ENCODE assay signal across 13 cellular contexts in the genomic region with DNA sequence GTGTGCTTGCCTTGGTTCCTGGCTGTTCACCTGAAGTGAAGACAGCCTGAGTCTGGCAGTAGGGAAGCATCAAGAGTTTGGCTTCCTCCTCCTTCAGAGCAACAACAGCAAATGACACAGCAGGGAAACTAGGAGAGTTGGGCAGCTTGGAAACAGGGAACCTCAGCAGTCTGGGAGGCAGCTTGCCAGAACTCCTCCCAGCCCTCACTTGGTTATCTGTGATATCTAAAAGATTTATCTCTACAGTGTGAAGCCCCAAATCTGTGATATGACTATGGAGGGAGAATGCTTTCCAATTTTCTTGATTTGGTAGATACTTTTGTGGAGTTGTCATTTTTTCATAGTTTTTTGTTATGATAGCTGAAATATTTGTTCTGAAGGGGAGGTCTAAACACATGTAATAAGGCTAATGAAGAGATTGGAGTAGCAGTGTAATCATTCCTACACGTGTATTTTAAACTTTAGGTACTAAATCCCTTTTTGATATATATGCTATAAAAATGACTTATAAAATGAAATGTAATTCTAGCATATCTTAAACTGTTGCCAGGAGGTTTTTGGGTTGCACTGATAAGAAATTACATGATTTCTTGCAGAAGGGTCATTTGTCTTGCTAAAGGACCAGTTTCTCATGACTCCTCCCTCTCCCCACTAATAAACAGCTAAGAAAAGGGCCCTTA. TPM values are rescaled to one million over a fixed set of nuclear protein-coding genes. Genes with fewer than 3 reads are reported as not detected.
A peak's percentile ranks its signal among the peaks of the same experiment; 100 is the strongest.
DNase-seq lines count a peak whose midpoint lies in the region; ATAC-seq and TF ChIP-seq lines count a peak whose summit lies in the region.
"Had no signal": no experiment of that assay in that cellular context is flagged by ENCODE, and none has a peak within 500 bp of the region (broad histone marks: within the 10 kb centered on the region; RNA-seq: fewer than 3 reads in every experiment).

No MANE protein-coding gene starts in this region.

- no peak overlapping the region for H3K4me3 ChIP-seq in endodermal cell (ENCODE audit: low read length)
- H3K4me3 ChIP-seq in naive thymus-derived CD4-positive, alpha-beta T cell (ENCODE audit: low read length): no peak overlapping the region
- H3K4me3 ChIP-seq: skin epidermis, suprapubic skin had no signal

- intact Hi-C loops in naive thymus-derived CD4-positive, alpha-beta T cell (cut with micrococcal nuclease): loop anchor here in 1 of 2 donors (2.0 to 5.0 kb wide), 2 partner anchors 16 to 36 kb away; no protein-coding TSS in a partner anchor
- intact Hi-C loops in activated CD4-positive, alpha-beta T cell treated with anti-CD3 and anti-CD28 coated beads, Interleukin-2, amount 10 ng/mL, durations not matched to agents 24 days and 14 days (cut with micrococcal nuclease): no loop called here

- peaks cover 3% of the 10 kb centered on the region for H3K4me1 ChIP-seq in endodermal cell (ENCODE audit: control insufficient read depth, insufficient read depth, low read length)
- H3K4me1 ChIP-seq in naive thymus-derived CD4-positive, alpha-beta T cell (ENCODE audit: control insufficient read depth in 2 of 2, insufficient read depth in 2 of 2, low read length in 2 of 2): peaks cover 4 to 8% of the 10 kb centered on the region in 2 donors

- no peaks in the 10 kb centered on the region for H3K27me3 ChIP-seq in endodermal cell (ENCODE audit: control insufficient read depth, insufficient read depth, low read length, poor library complexity, severe bottlenecking)
- H3K27me3 ChIP-seq in naive thymus-derived CD4-positive, alpha-beta T cell (ENCODE audit: control insufficient read depth in 2 of 2, insufficient read depth in 2 of 2, low read length in 2 of 2): no peaks in the 10 kb centered on the region
- H3K27me3 ChIP-seq: suprapubic skin had no signal

- no peak overlapping the region for H3K27ac ChIP-seq in endodermal cell (ENCODE audit: low read depth, low read length)
- H3K27ac ChIP-seq in naive thymus-derived CD4-positive, alpha-beta T cell (ENCODE audit: low read depth, low read length): no peak overlapping the region
- H3K27ac ChIP-seq: skin epidermis, suprapubic skin had no signal

- 100% methylated on average over 1 of the region's 1 CpG; no CpG with 5 or more reads in 1 of the 2 experiments for WGBS in endodermal cell (ENCODE audit: insufficient coverage in 1 of 2, insufficient read length in 1 of 2), 2 experiments

- DNase-seq in EL (peak; percentile 23), RPMI7951 (ENCODE audit: low read depth) (peak; percentile 26), endodermal cell (peak; percentile 63), glutamatergic neuron (no peak)
- no peak for DNase-seq in naive thymus-derived CD4-positive, alpha-beta T cell
- DNase-seq in activated CD4-positive, alpha-beta T cell treated with anti-CD3 and anti-CD28 coated beads, Interleukin-2, amount 10 ng/mL, durations not matched to agents 24 days and 14 days: no peak
- DNase-seq in activated CD8-positive, alpha-beta T cell treated with anti-CD3 and anti-CD28 coated beads, Interleukin-2, amount 10 ng/mL, durations not matched to agents 7 days and 5 days: no peak
- DNase-seq: CD8-positive, alpha-beta memory T cell had no signal

- H3K9me3 Mint-ChIP-seq in endodermal cell: no peaks in the 10 kb centered on the region
- H3K9me3 Mint-ChIP-seq in naive thymus-derived CD4-positive, alpha-beta T cell: no peaks in the 10 kb centered on the region
- no peaks in the 10 kb centered on the region for H3K9me3 Mint-ChIP-seq in activated CD4-positive, alpha-beta T cell treated with anti-CD3 and anti-CD28 coated beads, Interleukin-2, amount 10 ng/mL, durations not matched to agents 24 days and 14 days
- H3K9me3 Mint-ChIP-seq in glutamatergic neuron (ENCODE audit: unreplicated experiment): no peaks in the 10 kb centered on the region
- H3K9me3 Mint-ChIP-seq in activated CD8-positive, alpha-beta T cell treated with anti-CD3 and anti-CD28 coated beads, Interleukin-2, amount 10 ng/mL, durations not matched to agents 7 days and 5 days (ENCODE audit: insufficient read depth): no peaks in the 10 kb centered on the region
- H3K9me3 Mint-ChIP-seq: activated naive CD4-positive, alpha-beta T cell treated with anti-CD3 and anti-CD28 coated beads, Interleukin-2, amount 50 U/mL, for 24 hours; CD8-positive, alpha-beta memory T cell; T-helper 1 cell treated with Interleukin-12 subunit alpha and Interleukin-12 subunit beta and Interleukin-4 antibody, amounts not matched to agents 30 μg/mL and 1 μg/mL, for 36 hours had no signal

- H3K9ac ChIP-seq in endodermal cell (ENCODE audit: extremely low read depth, low read length, poor library complexity, severe bottlenecking): no peak overlapping the region

- peaks cover 5% of the 10 kb centered on the region for H3K36me3 ChIP-seq in endodermal cell (ENCODE audit: control insufficient read depth, insufficient read depth, low read length)
- no peaks in the 10 kb centered on the region for H3K36me3 ChIP-seq in naive thymus-derived CD4-positive, alpha-beta T cell (ENCODE audit: control insufficient read depth in 2 of 3, insufficient read depth in 3 of 3, low read length in 3 of 3)
- H3K36me3 ChIP-seq: suprapubic skin had no signal

- peak; percentile 16 for ATAC-seq in naive thymus-derived CD4-positive, alpha-beta T cell
- no peak for ATAC-seq in HG03280 (IDR thresholded peaks at IDR 0.05; ENCODE audit: unreplicated experiment)
- ATAC-seq in activated CD8-positive, alpha-beta T cell treated with anti-CD3 and anti-CD28 coated beads, Interleukin-2, amount 10 ng/mL, durations not matched to agents 7 days and 5 days: no peak

- H3K4me1 Mint-ChIP-seq in endodermal cell (peaks cover 18% of the 10 kb centered on the region), glutamatergic neuron (ENCODE audit: low read depth, unreplicated experiment) (no peaks in the 10 kb centered on the region)
- H3K4me1 Mint-ChIP-seq in naive thymus-derived CD4-positive, alpha-beta T cell: peaks cover 36 to 87% (median 72%) of the 10 kb centered on the region in 7 donors
- peaks cover 28% of the 10 kb centered on the region for H3K4me1 Mint-ChIP-seq in activated CD4-positive, alpha-beta T cell treated with anti-CD3 and anti-CD28 coated beads, Interleukin-2, amount 10 ng/mL, durations not matched to agents 24 days and 14 days
- peaks cover 18% of the 10 kb centered on the region for H3K4me1 Mint-ChIP-seq in activated CD8-positive, alpha-beta T cell treated with anti-CD3 and anti-CD28 coated beads, Interleukin-2, amount 10 ng/mL, durations not matched to agents 7 days and 5 days (ENCODE audit: low read depth)

- H3K27me3 Mint-ChIP-seq in endodermal cell (ENCODE audit: insufficient read depth) (no peaks in the 10 kb centered on the region), glutamatergic neuron (ENCODE audit: unreplicated experiment) (no peaks in the 10 kb centered on the region)
- H3K27me3 Mint-ChIP-seq in naive thymus-derived CD4-positive, alpha-beta T cell: no peaks in the 10 kb centered on the region
- no peaks in the 10 kb centered on the region for H3K27me3 Mint-ChIP-seq in activated CD4-positive, alpha-beta T cell treated with anti-CD3 and anti-CD28 coated beads, Interleukin-2, amount 10 ng/mL, durations not matched to agents 24 days and 14 days
- no peaks in the 10 kb centered on the region for H3K27me3 Mint-ChIP-seq in activated CD8-positive, alpha-beta T cell treated with anti-CD3 and anti-CD28 coated beads, Interleukin-2, amount 10 ng/mL, durations not matched to agents 7 days and 5 days (ENCODE audit: low read depth)
- H3K27me3 Mint-ChIP-seq: activated naive CD4-positive, alpha-beta T cell treated with anti-CD3 and anti-CD28 coated beads, Interleukin-2, amount 50 U/mL, for 24 hours; CD8-positive, alpha-beta memory T cell had no signal

- TF ChIP-seq CTCF in endodermal cell (conservative IDR thresholded peaks at IDR 0.05): no peak
- no peak for TF ChIP-seq CTCF in glutamatergic neuron (IDR thresholded peaks at IDR 0.05; ENCODE audit: partially characterized antibody, unreplicated experiment)

- POLR2A ChIA-PET in naive thymus-derived CD4-positive, alpha-beta T cell (lab: Charles Lee): interaction anchor here (0.8 kb wide), 1 partner anchor 12 kb away, joined by 3 read pairs; no protein-coding TSS in a partner anchor
- POLR2A ChIA-PET in activated CD8-positive, alpha-beta T cell treated with anti-CD3 and anti-CD28 coated beads, Interleukin-2, amount 10 ng/mL, durations not matched to agents 7 days and 5 days (lab: Charles Lee): interaction anchor here (1.1 kb wide), 1 partner anchor 90 kb away, joined by 4 read pairs; the partner anchor contains the start of genes NKIRAS1 and RPL15

- H3K27ac Mint-ChIP-seq in endodermal cell: no peak overlapping the region
- H3K27ac Mint-ChIP-seq in naive thymus-derived CD4-positive, alpha-beta T cell: no peak overlapping the region
- H3K27ac Mint-ChIP-seq in activated CD4-positive, alpha-beta T cell treated with anti-CD3 and anti-CD28 coated beads, Interleukin-2, amount 10 ng/mL, durations not matched to agents 24 days and 14 days: no peak overlapping the region
- no peak overlapping the region for H3K27ac Mint-ChIP-seq in glutamatergic neuron (ENCODE audit: unreplicated experiment)
- no peak overlapping the region for H3K27ac Mint-ChIP-seq in activated CD8-positive, alpha-beta T cell treated with anti-CD3 and anti-CD28 coated beads, Interleukin-2, amount 10 ng/mL, durations not matched to agents 7 days and 5 days
- H3K27ac Mint-ChIP-seq: activated naive CD4-positive, alpha-beta T cell treated with anti-CD3 and anti-CD28 coated beads, Interleukin-2, amount 50 U/mL, for 24 hours; T-helper 1 cell treated with Interleukin-12 subunit alpha and Interleukin-12 subunit beta and Interleukin-4 antibody, amounts not matched to agents 30 μg/mL and 1 μg/mL, for 36 hours had no signal

- H3K9me3 ChIP-seq in endodermal cell (ENCODE audit: control insufficient read depth, low read length): no peaks in the 10 kb centered on the region
- H3K9me3 ChIP-seq in naive thymus-derived CD4-positive, alpha-beta T cell (ENCODE audit: control insufficient read depth in 2 of 3, low read length in 3 of 3): no peaks in the 10 kb centered on the region
- H3K9me3 ChIP-seq: suprapubic skin had no signal

- CTCF ChIA-PET in naive thymus-derived CD4-positive, alpha-beta T cell (lab: Charles Lee): no interaction called here
- CTCF ChIA-PET in activated CD8-positive, alpha-beta T cell treated with anti-CD3 and anti-CD28 coated beads, Interleukin-2, amount 10 ng/mL, durations not matched to agents 7 days and 5 days (lab: Charles Lee): no interaction called here

- peaks cover 8% of the 10 kb centered on the region for H3K36me3 Mint-ChIP-seq in endodermal cell (ENCODE audit: low read depth)
- peaks cover 0 to 15% (median 3%) of the 10 kb centered on the region in 5 donors for H3K36me3 Mint-ChIP-seq in naive thymus-derived CD4-positive, alpha-beta T cell
- H3K36me3 Mint-ChIP-seq in activated CD4-positive, alpha-beta T cell treated with anti-CD3 and anti-CD28 coated beads, Interleukin-2, amount 10 ng/mL, durations not matched to agents 24 days and 14 days (ENCODE audit: low read depth): peaks cover 18% of the 10 kb centered on the region
- no peaks in the 10 kb centered on the region for H3K36me3 Mint-ChIP-seq in glutamatergic neuron (ENCODE audit: unreplicated experiment)
- H3K36me3 Mint-ChIP-seq in activated CD8-positive, alpha-beta T cell treated with anti-CD3 and anti-CD28 coated beads, Interleukin-2, amount 10 ng/mL, durations not matched to agents 7 days and 5 days (ENCODE audit: low read depth): peaks cover 9% of the 10 kb centered on the region

- H3K4me3 Mint-ChIP-seq in endodermal cell (no peak overlapping the region), glutamatergic neuron (ENCODE audit: unreplicated experiment) (no peak overlapping the region)
- peak overlapping the region in 1 of 10 donors; percentile 12 for H3K4me3 Mint-ChIP-seq in naive thymus-derived CD4-positive, alpha-beta T cell
- no peak overlapping the region for H3K4me3 Mint-ChIP-seq in activated CD4-positive, alpha-beta T cell treated with anti-CD3 and anti-CD28 coated beads, Interleukin-2, amount 10 ng/mL, durations not matched to agents 24 days and 14 days
- H3K4me3 Mint-ChIP-seq in activated CD8-positive, alpha-beta T cell treated with anti-CD3 and anti-CD28 coated beads, Interleukin-2, amount 10 ng/mL, durations not matched to agents 7 days and 5 days: no peak overlapping the region
- H3K4me3 Mint-ChIP-seq: activated naive CD4-positive, alpha-beta T cell treated with anti-CD3 and anti-CD28 coated beads, Interleukin-2, amount 50 U/mL, for 24 hours; CD8-positive, alpha-beta memory T cell; T-helper 1 cell treated with Interleukin-12 subunit alpha and Interleukin-12 subunit beta and Interleukin-4 antibody, amounts not matched to agents 30 μg/mL and 1 μg/mL, for 36 hours had no signal

RNA-seq across cellular contexts. Expression of gene UBE2E1, which starts 20.8 kb away (rescaled TPM):
- 153 and 179 TPM in 2 replicates for total RNA-seq in RPMI7951 (2014; rRNA removed; shearing (Covaris generic))
- total RNA-seq in endodermal cell: 100 to 1,000 TPM; 112 to 120 TPM
- polyA plus RNA-seq in endodermal cell (2013, experiment 1 of 2): 156 TPM
- 143 TPM for polyA plus RNA-seq in endodermal cell (2013, experiment 2 of 2)
- total RNA-seq in naive thymus-derived CD4-positive, alpha-beta T cell: 10 to 100 TPM; 59.0 to 80.0 (median 69.2) TPM
- polyA plus RNA-seq in naive thymus-derived CD4-positive, alpha-beta T cell: 10 to 100 TPM in 1 of 2 donors, 1 to 10 TPM in 1; 5.2 to 22.1 TPM
- total RNA-seq in activated CD4-positive, alpha-beta T cell treated with anti-CD3 and anti-CD28 coated beads, Interleukin-2, amount 10 ng/mL, durations not matched to agents 24 days and 14 days: 72.6 and 79.5 TPM in 2 replicates
- 74.2 TPM for total RNA-seq in glutamatergic neuron (ENCODE audit: unreplicated experiment)
- 10 to 100 TPM; 54.0 to 54.9 TPM for total RNA-seq in activated CD8-positive, alpha-beta T cell treated with anti-CD3 and anti-CD28 coated beads, Interleukin-2, amount 10 ng/mL, durations not matched to agents 7 days and 5 days

Comparison
In these comparisons a context has a peak if more than half of its experiments do, and no peak if none do; other contexts are left out.
1. DNase-seq: peak in EL (single experiment), RPMI7951 (single experiment) and endodermal cell (single experiment); none in naive thymus-derived CD4-positive, alpha-beta T cell (0 of 9), activated CD4-positive, alpha-beta T cell treated with anti-CD3 and anti-CD28 coated beads, Interleukin-2, amount 10 ng/mL, durations not matched to agents 24 days and 14 days (single experiment), glutamatergic neuron (single experiment) and activated CD8-positive, alpha-beta T cell treated with anti-CD3 and anti-CD28 coated beads, Interleukin-2, amount 10 ng/mL, durations not matched to agents 7 days and 5 days (single experiment).